ENCODE assay signal across 2 cellular contexts in the genomic region with DNA sequence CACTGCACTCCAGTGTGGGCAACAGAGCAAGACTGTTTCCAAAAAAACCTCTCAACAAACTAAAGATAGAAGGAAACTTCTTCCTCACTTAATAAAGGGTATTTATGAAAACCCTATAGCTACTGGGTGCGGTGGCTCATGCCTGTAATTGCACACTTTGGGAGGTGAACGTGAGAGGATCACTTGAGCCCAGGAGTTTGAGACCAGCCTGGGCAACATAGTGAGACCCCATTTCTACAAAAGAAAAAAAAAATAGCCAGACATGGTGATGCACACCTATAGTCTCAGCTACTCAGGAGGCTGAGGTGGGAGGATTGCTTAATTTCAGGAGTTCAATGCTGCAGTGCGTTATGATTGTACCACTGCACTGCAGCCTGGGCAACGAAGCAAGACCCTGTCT.
TF ChIP-seq lines count a peak whose summit lies in the region.

No MANE protein-coding gene starts in this region.

TF ChIP-seq in HepG2, 621 proteins besides CTCF, POLR2A, EP300 and RAD21:
- TF ChIP-seq ZNF121 (CRISPR knock-in tag; IDR thresholded peaks at IDR 0.05): peak; percentile 64
- no peak for TF ChIP-seq KLF13 (CRISPR knock-in tag; IDR thresholded peaks at IDR 0.05)
- TF ChIP-seq NR2C2 (CRISPR knock-in tag; IDR thresholded peaks at IDR 0.05; ENCODE audit: borderline replicate concordance): no peak

TF ChIP-seq in WTC11, 78 proteins besides CTCF, POLR2A, EP300 and RAD21:
- TF ChIP-seq FOXJ3 (CRISPR knock-in tag; IDR thresholded peaks at IDR 0.05; ENCODE audit: borderline replicate concordance) (no peak), ZNF121 (CRISPR knock-in tag; IDR thresholded peaks at IDR 0.05) (0 out of 2 replicates have a peak, but pooled peaks have one; percentile 36), SOX15 (CRISPR knock-in tag; IDR thresholded peaks at IDR 0.05) (no peak), ZNF512 (CRISPR knock-in tag; IDR thresholded peaks at IDR 0.05; ENCODE audit: borderline replicate concordance) (no peak), ZNF671 (CRISPR knock-in tag; IDR thresholded peaks at IDR 0.05) (no peak)
